16 cellular contexts compared by ENCODE assay signal in genomic region chr10:71610651-71611050, GRCh38.
DNase-seq lines count a peak whose midpoint lies in the region; ATAC-seq and TF ChIP-seq lines count a peak whose summit lies in the region.
"Had no signal": no experiment of that assay in that cellular context is flagged by ENCODE, and none has a peak within 500 bp of the region (broad histone marks: within the 10 kb centered on the region; RNA-seq: fewer than 3 reads in every experiment).

No MANE protein-coding gene starts in this region.

- no peaks in the 10 kb centered on the region for H3K9me2 ChIP-seq in PC-9 (ENCODE audit: insufficient read depth)

- H3K4me2 ChIP-seq in PC-9 (peak overlapping the region; percentile 47; the same call in 1 of the 2 replicates), neural progenitor cell (peak overlapping the region; percentile 40)
- H3K4me2 ChIP-seq: A549 had no signal

- 60% methylated on average over 1 of the region's 3 CpGs; no CpG with 5 or more reads in 1 of the 2 donors for WGBS in esophagus squamous epithelium, 2 donors

- H3K9me3 ChIP-seq in PC-9 (ENCODE audit: insufficient read depth, low read depth) (no peaks in the 10 kb centered on the region), neural progenitor cell (ENCODE audit: low read depth) (no peaks in the 10 kb centered on the region), esophagus squamous epithelium (no peaks in the 10 kb centered on the region)
- H3K9me3 ChIP-seq: A549, BE2C had no signal

- H3F3A ChIP-seq in PC-9 (ENCODE audit: insufficient read depth, low read depth) (peaks cover 21% of the 10 kb centered on the region; the same call in 1 of the 2 replicates), neural progenitor cell (ENCODE audit: low read depth) (peaks cover 63% of the 10 kb centered on the region)

- CTCF ChIA-PET in PC-9 (lab: Charles Lee): interaction anchor here (0.6 to 1.2 kb wide), 4 partner anchors 98 to 215 kb away, joined by 3 to 6 read pairs (median 4); no protein-coding TSS in a partner anchor

- no peaks in the 10 kb centered on the region for H4K20me1 ChIP-seq in PC-9 (ENCODE audit: insufficient read depth)
- H4K20me1 ChIP-seq in neural progenitor cell (ENCODE audit: low read depth): no peaks in the 10 kb centered on the region

- H3K9ac ChIP-seq in neural progenitor cell: no peak overlapping the region

- no peak for TF ChIP-seq CTCF in PC-9 (conservative IDR thresholded peaks at IDR 0.05)
- peak in 1 of 56 donors; percentile 0 for TF ChIP-seq CTCF in dorsolateral prefrontal cortex (IDR thresholded peaks at IDR 0.05 in 54 of 56, conservative IDR thresholded peaks at IDR 0.05 in 2 of 56; ENCODE audit: low read depth in 1 of 56, partially characterized antibody in 56 of 56)
- no peak for TF ChIP-seq CTCF in neural progenitor cell (IDR thresholded peaks at IDR 0.05)
- no peak for TF ChIP-seq CTCF in foreskin keratinocyte (conservative IDR thresholded peaks at IDR 0.05)
- TF ChIP-seq CTCF in esophagus squamous epithelium (IDR thresholded peaks at IDR 0.05): no peak

- DNase-seq in PC-9: peak in 1 of 2 experiments; percentile 65
- DNase-seq in dorsolateral prefrontal cortex: no peak
- no peak for DNase-seq in neural progenitor cell (ENCODE audit: low spot score)
- DNase-seq in foreskin keratinocyte: no peak
- no peak for DNase-seq in NAMALWA (ENCODE audit: low spot score)
- DNase-seq in esophagus squamous epithelium (lab: John Stamatoyannopoulos, UW): no peak
- DNase-seq: BE2C; CD4-positive, alpha-beta memory T cell; DMS79 treated with DMSO at 0.1 percent for 48 hours; EL; IMR-90 had no signal

- POLR2A ChIA-PET in PC-9 (lab: Charles Lee; ENCODE audit: unreplicated experiment): no interaction called here

- ATAC-seq in GM21528 (IDR thresholded peaks at IDR 0.05; ENCODE audit: low FRiP score, unreplicated experiment): no peak
- no peak for ATAC-seq in foreskin keratinocyte
- ATAC-seq: HCT116 had no signal

- no peaks in the 10 kb centered on the region for H3K36me3 ChIP-seq in PC-9 (ENCODE audit: low read depth)
- no peaks in the 10 kb centered on the region for H3K36me3 ChIP-seq in neural progenitor cell
- H3K36me3 ChIP-seq in esophagus squamous epithelium: no peaks in the 10 kb centered on the region
- H3K36me3 ChIP-seq: BE2C had no signal

- peaks cover 11% of the 10 kb centered on the region for H3K27me3 Mint-ChIP-seq in neural progenitor cell (ENCODE audit: insufficient read depth, low read depth)

- H3K4me3 Mint-ChIP-seq in neural progenitor cell: no peak overlapping the region
- H3K4me3 Mint-ChIP-seq: CD4-positive, alpha-beta memory T cell had no signal

- H2AFZ ChIP-seq in PC-9 (no peak overlapping the region), neural progenitor cell (replicated peaks) (no peak overlapping the region)

- intact Hi-C loops in PC-9 (cut with micrococcal nuclease; ENCODE audit: unreplicated experiment): loop anchor here (1.0 to 5.0 kb wide), 2 partner anchors 213 to 291 kb away; partner anchors contain the start of genes CDH23 and SLC29A3
- intact Hi-C loops in dorsolateral prefrontal cortex (cut with DNase I): loop anchor here in 1 of 2 donors (10.0 kb wide), 1 partner anchor 154 kb away; no protein-coding TSS in a partner anchor
- intact Hi-C loops in esophagus squamous epithelium (cut with DNase I): no loop called here

- H3K9me3 Mint-ChIP-seq in neural progenitor cell: no peaks in the 10 kb centered on the region
- H3K9me3 Mint-ChIP-seq: CD4-positive, alpha-beta memory T cell had no signal

- no peak for TF ChIP-seq POLR2A in esophagus squamous epithelium (IDR thresholded peaks at IDR 0.05)

- no TSS peak for BruUV-seq in PC-9 (replicated peaks; lab: Mats Ljungman, UMichigan)

- H3K4me1 ChIP-seq in PC-9 (replicated peaks; ENCODE audit: insufficient read depth) (peaks cover 50% of the 10 kb centered on the region), neural progenitor cell (peaks cover 48% of the 10 kb centered on the region), foreskin keratinocyte (no peaks in the 10 kb centered on the region), esophagus squamous epithelium (peaks cover 0 to 13% (median 7%) of the 10 kb centered on the region in 3 donors)
- H3K4me1 ChIP-seq: BE2C had no signal

- H3K27ac Mint-ChIP-seq in neural progenitor cell: no peak overlapping the region
- H3K27ac Mint-ChIP-seq: CD4-positive, alpha-beta memory T cell had no signal

- H3K36me3 Mint-ChIP-seq in neural progenitor cell: no peaks in the 10 kb centered on the region
- H3K36me3 Mint-ChIP-seq: CD4-positive, alpha-beta memory T cell had no signal

- H3K79me2 ChIP-seq in PC-9 (ENCODE audit: low read depth) (peaks cover 11% of the 10 kb centered on the region), neural progenitor cell (ENCODE audit: low read depth) (no peaks in the 10 kb centered on the region)

- peak overlapping the region; percentile 65; the same call in 1 of the 2 replicates for H3K27ac ChIP-seq in PC-9
- peak overlapping the region in 31 of 59 donors; percentile 5 to 76 (median 46) for H3K27ac ChIP-seq in dorsolateral prefrontal cortex
- H3K27ac ChIP-seq in neural progenitor cell: peak overlapping the region; percentile 21
- no peak overlapping the region for H3K27ac ChIP-seq in foreskin keratinocyte
- no peak overlapping the region for H3K27ac ChIP-seq in esophagus squamous epithelium
- H3K27ac ChIP-seq: A549, C4-2B, HL-60 had no signal

- H3K4me3 ChIP-seq in PC-9: no peak overlapping the region
- no peak overlapping the region for H3K4me3 ChIP-seq in dorsolateral prefrontal cortex
- no peak overlapping the region for H3K4me3 ChIP-seq in neural progenitor cell
- no peak overlapping the region for H3K4me3 ChIP-seq in esophagus squamous epithelium
- H3K4me3 ChIP-seq: A549 had no signal

- H3K27me3 ChIP-seq in PC-9 (ENCODE audit: insufficient read depth, low read depth) (no peaks in the 10 kb centered on the region), dorsolateral prefrontal cortex (no peaks in the 10 kb centered on the region), neural progenitor cell (no peaks in the 10 kb centered on the region), foreskin keratinocyte (peaks cover 16% of the 10 kb centered on the region), esophagus squamous epithelium (peaks cover 0 to 11% (median 0%) of the 10 kb centered on the region in 4 donors)
- H3K27me3 ChIP-seq: BE2C had no signal

- peaks cover 65% of the 10 kb centered on the region for H3K4me1 Mint-ChIP-seq in neural progenitor cell

Comparison
In these comparisons a context has a peak if more than half of its experiments do, and no peak if none do; other contexts are left out.
1. H3K27ac ChIP-seq: peak in PC-9 (single experiment), dorsolateral prefrontal cortex (31 of 59) and neural progenitor cell (single experiment); none in foreskin keratinocyte (single experiment) and esophagus squamous epithelium (0 of 4).